Comparison of ENCODE assay signal across 27 cellular contexts in the genomic region with DNA sequence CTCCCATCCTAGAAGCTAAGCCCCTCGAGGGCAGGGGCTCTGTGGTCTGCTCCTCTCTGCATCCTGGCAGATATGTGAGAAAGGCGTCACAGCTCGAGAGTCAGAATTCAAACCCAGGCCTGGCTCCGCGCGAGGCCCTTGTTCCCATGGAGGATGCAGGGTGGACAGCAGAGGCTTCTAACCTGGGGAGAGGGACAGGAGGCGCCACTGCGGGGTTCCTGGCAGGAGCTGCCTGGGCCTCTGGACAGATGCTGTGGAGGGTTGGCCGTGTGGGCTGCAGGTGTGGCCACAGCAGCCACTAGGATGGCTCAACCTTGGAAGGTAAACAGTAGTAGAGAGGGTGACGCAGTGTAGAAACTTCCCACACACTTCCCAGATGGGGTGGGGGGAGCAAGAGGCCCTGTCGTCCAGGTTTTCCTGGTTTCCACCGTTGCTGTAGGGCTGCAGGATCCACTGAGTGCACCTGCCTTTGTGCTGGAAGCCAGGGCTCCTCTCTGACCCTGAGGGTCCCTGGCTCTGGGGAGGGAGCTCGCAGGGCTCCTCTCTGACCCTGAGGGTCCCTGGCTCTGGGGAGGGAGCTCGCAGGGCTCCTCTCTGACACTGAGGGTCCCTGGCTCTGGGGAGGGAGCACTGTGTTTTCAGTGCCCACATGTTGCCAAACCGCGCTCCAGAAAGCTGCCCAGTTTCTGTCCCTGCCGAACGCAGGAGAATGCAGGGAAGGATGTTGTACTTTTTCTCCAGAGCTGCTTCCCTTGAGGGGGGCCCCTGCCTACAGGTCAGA. TPM values are rescaled to one million over a fixed set of nuclear protein-coding genes. Genes with fewer than 3 reads are reported as not detected.
A peak's percentile ranks its signal among the peaks of the same experiment; 100 is the strongest.
DNase-seq lines count a peak whose midpoint lies in the region; ATAC-seq, FAIRE-seq and TF ChIP-seq lines count a peak whose summit lies in the region.
"Had no signal": no experiment of that assay in that cellular context is flagged by ENCODE, and none has a peak within 500 bp of the region (broad histone marks: within the 10 kb centered on the region; RNA-seq: fewer than 3 reads in every experiment).

No MANE protein-coding gene starts in this region.

- H3K4me3 Mint-ChIP-seq in stimulated activated naive B cell treated with anti-CD40 and anti-IgM and Interleukin-4, amounts not matched to agents 10 μg/mL and 1 μg/mL and 100 μg/mL, for 72 hours = no peak overlapping the region
- H3K4me3 Mint-ChIP-seq: activated B cell treated with CpG ODN at 0.5 μM for 24 hours; activated CD8-positive, alpha-beta T cell treated with anti-CD3 and anti-CD28 coated beads, Interleukin-2, amount 10 ng/mL, durations not matched to agents 7 days and 5 days; activated naive CD8-positive, alpha-beta T cell treated with anti-CD3 and anti-CD28 coated beads, Interleukin-2, amount 10 ng/mL, durations not matched to agents 7 days and 5 days; stimulated activated memory B cell treated with anti-CD40 and anti-IgM and Interleukin-4, amounts not matched to agents 10 μg/mL and 1 μg/mL and 100 μg/mL, for 72 hours had no signal

- H3K9ac ChIP-seq in GM12878 (ENCODE audit: control insufficient read depth, insufficient read depth, low read length) = no peak overlapping the region
- H3K9ac ChIP-seq: parathyroid adenoma had no signal

- SMC1A ChIA-PET in GM12878 (lab: Charles Lee; ENCODE audit: uncharacterized antibody, unreplicated experiment) = no interaction called here

- H3K36me3 Mint-ChIP-seq in stimulated activated naive B cell treated with anti-CD40 and anti-IgM and Interleukin-4, amounts not matched to agents 10 μg/mL and 1 μg/mL and 100 μg/mL, for 72 hours = peaks cover 56 to 68% of the 10 kb centered on the region in 2 donors

- RAD21 ChIA-PET in GM12878 (lab: Charles Lee; ENCODE audit: unreplicated experiment) = no interaction called here

- H3K9me3 Mint-ChIP-seq in stimulated activated naive B cell treated with anti-CD40 and anti-IgM and Interleukin-4, amounts not matched to agents 10 μg/mL and 1 μg/mL and 100 μg/mL, for 72 hours = no peaks in the 10 kb centered on the region
- H3K9me3 Mint-ChIP-seq: activated B cell treated with CpG ODN at 0.5 μM for 24 hours; activated naive CD8-positive, alpha-beta T cell treated with anti-CD3 and anti-CD28 coated beads, Interleukin-2, amount 10 ng/mL, durations not matched to agents 7 days and 5 days; stimulated activated memory B cell treated with anti-CD40 and anti-IgM and Interleukin-4, amounts not matched to agents 10 μg/mL and 1 μg/mL and 100 μg/mL, for 72 hours had no signal

- H3K27ac Mint-ChIP-seq in stimulated activated naive B cell treated with anti-CD40 and anti-IgM and Interleukin-4, amounts not matched to agents 10 μg/mL and 1 μg/mL and 100 μg/mL, for 72 hours = peak overlapping the region; percentile 54
- H3K27ac Mint-ChIP-seq: activated B cell treated with CpG ODN at 0.5 μM for 24 hours; activated CD8-positive, alpha-beta T cell treated with anti-CD3 and anti-CD28 coated beads, Interleukin-2, amount 10 ng/mL, durations not matched to agents 7 days and 5 days; activated naive CD8-positive, alpha-beta T cell treated with anti-CD3 and anti-CD28 coated beads, Interleukin-2, amount 10 ng/mL, durations not matched to agents 7 days and 5 days; stimulated activated memory B cell treated with anti-CD40 and anti-IgM and Interleukin-4, amounts not matched to agents 10 μg/mL and 1 μg/mL and 100 μg/mL, for 72 hours had no signal

- H3K27me3 Mint-ChIP-seq in stimulated activated naive B cell treated with anti-CD40 and anti-IgM and Interleukin-4, amounts not matched to agents 10 μg/mL and 1 μg/mL and 100 μg/mL, for 72 hours = no peaks in the 10 kb centered on the region
- H3K27me3 Mint-ChIP-seq: activated B cell treated with CpG ODN at 0.5 μM for 24 hours; activated naive CD8-positive, alpha-beta T cell treated with anti-CD3 and anti-CD28 coated beads, Interleukin-2, amount 10 ng/mL, durations not matched to agents 7 days and 5 days; stimulated activated memory B cell treated with anti-CD40 and anti-IgM and Interleukin-4, amounts not matched to agents 10 μg/mL and 1 μg/mL and 100 μg/mL, for 72 hours had no signal

- no peak for FAIRE-seq in GM12878 (lab: Jason Lieb, UNC)
- FAIRE-seq: G401.6, islet of Langerhans had no signal

- H3K9me3 ChIP-seq in left ventricle myocardium inferior (replicated peaks) = no peaks in the 10 kb centered on the region
- H3K9me3 ChIP-seq in GM12878 (replicated peaks; ENCODE audit: control insufficient read depth, insufficient read depth, low read length) = no peaks in the 10 kb centered on the region
- H3K9me3 ChIP-seq in mucosa of descending colon = no peaks in the 10 kb centered on the region
- H3K9me3 ChIP-seq: lower lobe of right lung, testis, vagina had no signal

- TF ChIP-seq CTCF in left ventricle myocardium inferior (IDR thresholded peaks at IDR 0.05; ENCODE audit: borderline replicate concordance) (no peak), GM12878 (IDR thresholded peaks at IDR 0.05 in 2 of 3, conservative IDR thresholded peaks at IDR 0.05 in 1 of 3; ENCODE audit: control insufficient read depth in 2 of 3, extremely low read depth in 1 of 3, insufficient read depth in 1 of 3, low read depth in 3 of 3, low read length in 3 of 3) (no peak), mucosa of descending colon (IDR thresholded peaks at IDR 0.05) (no peak)

- H4K20me1 ChIP-seq in GM12878 (ENCODE audit: control insufficient read depth, insufficient read depth) = peaks cover 2% of the 10 kb centered on the region

- H3K4me3 ChIP-seq in left ventricle myocardium inferior (no peak overlapping the region), GM12878 (no peak overlapping the region), mucosa of descending colon (no peak overlapping the region)
- H3K4me3 ChIP-seq: lower lobe of right lung, testis, vagina had no signal

- H3K27ac ChIP-seq in left ventricle myocardium inferior (replicated peaks) (no peak overlapping the region), GM12878 (ENCODE audit: control insufficient read depth, insufficient read depth) (no peak overlapping the region)
- H3K27ac ChIP-seq: foreskin keratinocyte, lower lobe of right lung, parathyroid adenoma, testis, vagina had no signal

- POLR2A ChIA-PET in GM12878 (lab: Charles Lee) = no interaction called here

- TF ChIP-seq RAD21 in GM12878 (IDR thresholded peaks at IDR 0.05; ENCODE audit: insufficient read depth, low read depth, low read length) = no peak

- TF ChIP-seq EP300 in GM12878 (IDR thresholded peaks at IDR 0.05; ENCODE audit: borderline replicate concordance in 1 of 2, control insufficient read depth in 1 of 2, low read depth in 2 of 2, low read length in 2 of 2) = no peak

- no peak for TF ChIP-seq POLR2A in GM12878 (IDR thresholded peaks at IDR 0.05; ENCODE audit: low read depth, low read length)

- intact Hi-C loops in Right ventricle myocardium superior (cut with DNase I) = no loop called here
- intact Hi-C loops in left ventricle myocardium inferior (cut with micrococcal nuclease) = no loop called here
- intact Hi-C loops in GM12878 (cut with micrococcal nuclease; ENCODE audit: unreplicated experiment) = no loop called here
- intact Hi-C loops in mucosa of descending colon (cut with DNase I, micrococcal nuclease) = no loop called here

- in situ Hi-C loops in GM12878 (cut with MboI) = no loop called here

- no peak overlapping the region for H3K4me2 ChIP-seq in GM12878 (ENCODE audit: control insufficient read depth, insufficient read depth)

- H2AFZ ChIP-seq in GM12878 (ENCODE audit: control insufficient read depth, low read depth, low read length) = no peak overlapping the region
- H2AFZ ChIP-seq: parathyroid adenoma had no signal

- H3K4me1 ChIP-seq in left ventricle myocardium inferior (peaks cover 81% of the 10 kb centered on the region), GM12878 (ENCODE audit: control insufficient read depth, insufficient read depth, low read length) (peaks cover 12% of the 10 kb centered on the region), mucosa of descending colon (ENCODE audit: low read depth) (peaks cover 4% of the 10 kb centered on the region)
- H3K4me1 ChIP-seq: foreskin keratinocyte, parathyroid adenoma had no signal

- no TSS peak for BruUV-seq in GM12878 (replicated peaks; lab: Mats Ljungman, UMichigan)

- H3K27me3 ChIP-seq in left ventricle myocardium inferior (ENCODE audit: low read depth) (no peaks in the 10 kb centered on the region), GM12878 (replicated peaks in 1 of 2; ENCODE audit: control insufficient read depth in 2 of 2, insufficient read depth in 2 of 2, low read length in 1 of 2) (no peaks in the 10 kb centered on the region)
- H3K27me3 ChIP-seq: foreskin keratinocyte, testis, vagina had no signal

- DNase-seq in Right ventricle myocardium superior (peak; percentile 17), left ventricle myocardium inferior (no peak), GM12878 (ENCODE audit: low read depth, low spot score) (no peak), mucosa of descending colon (peak in 2 of 3 donors; percentile 15 to 24), T1000 (lab: John Stamatoyannopoulos, UW) (no peak)
- no peak for DNase-seq in stimulated activated naive B cell treated with anti-CD40 and anti-IgM and Interleukin-4, amounts not matched to agents 10 μg/mL and 1 μg/mL and 100 μg/mL, for 72 hours
- DNase-seq: activated B cell treated with CpG ODN at 0.5 μM for 24 hours; activated CD8-positive, alpha-beta T cell treated with anti-CD3 and anti-CD28 coated beads, Interleukin-2, amount 10 ng/mL, durations not matched to agents 7 days and 5 days; activated naive CD8-positive, alpha-beta T cell treated with anti-CD3 and anti-CD28 coated beads, Interleukin-2, amount 10 ng/mL, durations not matched to agents 7 days and 5 days; effector CD4-positive, alpha-beta T cell; erythroblast; foreskin keratinocyte; hypothalamus; lower lobe of right lung; NCI-H1048; NCI-H187; NCI-H69; stimulated activated CD4-positive, alpha-beta T cell treated with anti-CD3 and anti-CD28 coated beads, Interleukin-1b, Interleukin-23, amount 100 ng/mL, for 48 hours; testis had no signal

- H3K4me1 Mint-ChIP-seq in stimulated activated naive B cell treated with anti-CD40 and anti-IgM and Interleukin-4, amounts not matched to agents 10 μg/mL and 1 μg/mL and 100 μg/mL, for 72 hours = peaks cover 39 to 74% of the 10 kb centered on the region in 2 donors

- H3K79me2 ChIP-seq in GM12878 (ENCODE audit: control insufficient read depth, insufficient read depth, low read length) = peaks cover 26% of the 10 kb centered on the region
- H3K79me2 ChIP-seq: parathyroid adenoma had no signal

- CTCF ChIA-PET in GM12878 (lab: Yijun Ruan, JAX) = no interaction called here

- ATAC-seq in Right ventricle myocardium superior (ENCODE audit: poor library complexity) = no peak
- no peak for ATAC-seq in GM12878
- no peak for ATAC-seq in mucosa of descending colon
- no peak for ATAC-seq in stimulated activated naive B cell treated with anti-CD40 and anti-IgM and Interleukin-4, amounts not matched to agents 10 μg/mL and 1 μg/mL and 100 μg/mL, for 72 hours (replicated peaks)
- no peak for ATAC-seq in GM21390 (IDR thresholded peaks at IDR 0.05; ENCODE audit: unreplicated experiment)
- no peak for ATAC-seq in HG02588 (IDR thresholded peaks at IDR 0.05; ENCODE audit: unreplicated experiment)
- ATAC-seq: activated CD8-positive, alpha-beta T cell treated with anti-CD3 and anti-CD28 coated beads, Interleukin-2, amount 10 ng/mL, durations not matched to agents 7 days and 5 days; foreskin keratinocyte; lower lobe of right lung; SK-N-SH treated with all-trans-retinoic acid at 6 μM for 48 hours; stimulated activated memory B cell treated with anti-CD40 and anti-IgM and Interleukin-4, amounts not matched to agents 10 μg/mL and 1 μg/mL and 100 μg/mL, for 72 hours had no signal

- 95% methylated on average over 18 of the region's 18 CpGs for WGBS in GM12878 (ENCODE audit: insufficient coverage, insufficient replicate concordance, low lambda C conversion rate, missing lambda C conversion rate)

- H3K36me3 ChIP-seq in left ventricle myocardium inferior (peaks cover 81% of the 10 kb centered on the region), GM12878 (ENCODE audit: control insufficient read depth in 2 of 2, insufficient read depth in 2 of 2, low read length in 1 of 2) (peaks cover 37 to 62% of the 10 kb centered on the region in 2 experiments), mucosa of descending colon (ENCODE audit: low read depth) (no peaks in the 10 kb centered on the region)

RNA-seq across cellular contexts. Expression of a gene that starts 14.2 kb away (rescaled TPM):
- total RNA-seq in Right ventricle myocardium superior (91.5 TPM), left ventricle myocardium inferior (75.5 TPM), GM12878 (2014; rRNA removed) (68.6 and 79.7 TPM in 2 replicates), GM12878 (2014; rRNA removed; fragmentation: Illumina TruSeq; extraction: Trizol) (23.2 and 27.5 TPM in 2 replicates), GM12878 (2021) (102 and 104 TPM in 2 replicates), mucosa of descending colon (10 to 100 TPM; 29.5 to 85.5 (median 36.8) TPM)
- total RNA-seq in GM12878 (2013; cell fraction: nucleolus; rRNA removed) = 58.6 and 73.2 TPM in 2 replicates
- polyA plus RNA-seq in GM12878 (2011; ENCODE audit: low read depth) = 37.7 TPM
- polyA plus RNA-seq in GM12878 (2011; rRNA removed) (29.9 and 57.3 TPM in 2 replicates), GM12878 (2014; fragmentation: Illumina TruSeq; extraction: Trizol) (4.3 and 22.9 TPM in 2 replicates), GM12878 (2014; fragmentation: Nextera tagmentation; extraction: Ambion mirVana) (1 to 10 TPM in 1 of 2 experiments, under 1 TPM in 1; 0.32 to 1.3 TPM), GM12878 (2014; rRNA removed) (118 and 127 TPM in 2 replicates), GM12878 (2016; fragmentation: Nextera tagmentation; extraction: Ambion mirVana) (10 to 100 TPM; 10.4 to 13.2 TPM)
- polyA plus RNA-seq in GM12878 (2011; cell fraction: cytosol; rRNA removed) = 90.6 and 104 TPM in 2 replicates
- polyA plus RNA-seq in GM12878 (2011; cell fraction: nucleus; rRNA removed) = 86.7 and 88.5 TPM in 2 replicates
- polyA plus RNA-seq in GM12878 (2012) = 96.5 and 121 TPM in 2 replicates
- 24.3 and 61.6 TPM in 2 replicates for polyA minus RNA-seq in GM12878 (2011; rRNA and poly(A)+ RNA removed)
- 39.3 and 39.8 TPM in 2 replicates for polyA minus RNA-seq in GM12878 (2011; cell fraction: cytosol; rRNA and poly(A)+ RNA removed)
- 16.6 and 21.1 TPM in 2 replicates for polyA minus RNA-seq in GM12878 (2011; cell fraction: nucleus; rRNA and poly(A)+ RNA removed)

RNA-seq across cellular contexts. Expression of a gene that starts 54.4 kb away (rescaled TPM):
- 13.2 TPM for total RNA-seq in Right ventricle myocardium superior
- 15.3 TPM for total RNA-seq in left ventricle myocardium inferior
- total RNA-seq in GM12878 (2013; cell fraction: nucleolus; rRNA removed) = 53.1 and 64.9 TPM in 2 replicates
- total RNA-seq in GM12878 (2014; rRNA removed) = 38.4 and 39.1 TPM in 2 replicates
- 41.9 and 44.1 TPM in 2 replicates for total RNA-seq in GM12878 (2014; rRNA removed; fragmentation: Illumina TruSeq; extraction: Trizol)
- total RNA-seq in GM12878 (2021) = 34.2 and 36.1 TPM in 2 replicates
- 27.0 TPM for polyA plus RNA-seq in GM12878 (2011; ENCODE audit: low read depth)
- polyA plus RNA-seq in GM12878 (2011; rRNA removed) = 28.7 and 33.1 TPM in 2 replicates
- polyA plus RNA-seq in GM12878 (2011; cell fraction: cytosol; rRNA removed) = 46.0 and 95.5 TPM in 2 replicates
- polyA plus RNA-seq in GM12878 (2011; cell fraction: nucleus; rRNA removed) = 109 and 137 TPM in 2 replicates
- 29.3 and 29.4 TPM in 2 replicates for polyA plus RNA-seq in GM12878 (2012)
- 50.0 and 54.4 TPM in 2 replicates for polyA plus RNA-seq in GM12878 (2014; fragmentation: Illumina TruSeq; extraction: Trizol)
- 100 to 1,000 TPM in 1 of 2 experiments, 10 to 100 TPM in 1; 93.0 to 107 TPM for polyA plus RNA-seq in GM12878 (2014; fragmentation: Nextera tagmentation; extraction: Ambion mirVana)
- polyA plus RNA-seq in GM12878 (2014; rRNA removed) = 30.7 and 38.9 TPM in 2 replicates
- polyA plus RNA-seq in GM12878 (2016; fragmentation: Nextera tagmentation; extraction: Ambion mirVana) = 10 to 100 TPM; 83.1 to 91.3 TPM
- 45.1 and 67.6 TPM in 2 replicates for polyA minus RNA-seq in GM12878 (2011; rRNA and poly(A)+ RNA removed)
- polyA minus RNA-seq in GM12878 (2011; cell fraction: cytosol; rRNA and poly(A)+ RNA removed) = 11.0 and 17.0 TPM in 2 replicates
- 63.8 and 74.1 TPM in 2 replicates for polyA minus RNA-seq in GM12878 (2011; cell fraction: nucleus; rRNA and poly(A)+ RNA removed)
- total RNA-seq in mucosa of descending colon = 10 to 100 TPM; 17.6 to 21.0 (median 19.9) TPM

Comparison
In these comparisons a context has a peak if more than half of its experiments do, and no peak if none do; other contexts are left out.
1. DNase-seq: peak in Right ventricle myocardium superior (single experiment) and mucosa of descending colon (2 of 3); none in left ventricle myocardium inferior (single experiment), GM12878 (single experiment), stimulated activated naive B cell treated with anti-CD40 and anti-IgM and Interleukin-4, amounts not matched to agents 10 μg/mL and 1 μg/mL and 100 μg/mL, for 72 hours (single experiment) and T1000 (single experiment).